25 cellular contexts compared by ENCODE assay signal in the genomic region with DNA sequence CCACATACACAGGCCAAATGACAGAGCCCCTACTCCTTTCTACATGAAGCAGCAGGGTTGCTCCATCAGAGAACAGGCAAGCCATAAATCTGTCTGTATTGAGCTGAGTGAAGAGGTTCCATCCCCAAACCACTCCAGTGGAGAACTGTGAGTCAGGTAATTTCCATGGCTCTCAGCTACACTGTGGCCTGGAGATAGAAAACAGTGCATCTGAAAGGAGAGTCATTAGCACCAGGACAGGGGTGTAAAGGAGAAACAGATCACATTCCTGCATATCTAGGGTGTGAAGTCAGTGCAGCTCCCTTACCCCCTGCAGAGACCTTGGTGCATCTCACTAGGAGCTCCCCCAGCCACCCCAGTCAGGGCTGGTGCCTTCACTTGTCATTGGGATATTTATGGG. TPM values are rescaled to one million over a fixed set of nuclear protein-coding genes. Genes with fewer than 3 reads are reported as not detected.
DNase-seq lines count a peak whose midpoint lies in the region; ATAC-seq and TF ChIP-seq lines count a peak whose summit lies in the region.
"Had no signal": no experiment of that assay in that cellular context is flagged by ENCODE, and none has a peak within 500 bp of the region (broad histone marks: within the 10 kb centered on the region; RNA-seq: fewer than 3 reads in every experiment).

No MANE protein-coding gene starts in this region.

- peaks cover 36% of the 10 kb centered on the region for H3K9me3 Mint-ChIP-seq in endodermal cell

- no peak for TF ChIP-seq EP300 in sigmoid colon (IDR thresholded peaks at IDR 0.05)

- DNase-seq in EL: peak; percentile 10
- peak; percentile 52 for DNase-seq in M059J (ENCODE audit: low read depth)
- peak; percentile 89 for DNase-seq in endodermal cell
- peak; percentile 88 for DNase-seq in kidney tubule cell (ENCODE audit: low spot score)
- no peak for DNase-seq in WERI-Rb-1
- DNase-seq in heart right ventricle: no peak
- no peak for DNase-seq in sigmoid colon
- DNase-seq: activated CD4-positive, CD25-positive, alpha-beta regulatory T cell treated with anti-CD3 and anti-CD28 coated beads, Interleukin-2, amount 50 U/mL, for 72 hours; activated CD8-positive, alpha-beta T cell treated with anti-CD3 and anti-CD28 coated beads, Interleukin-2, amount 10 ng/mL, durations not matched to agents 7 days and 5 days; activated naive CD4-positive, alpha-beta T cell treated with Interleukin-2 at 50 U/mL for 16 hours; activated T-cell treated with anti-CD3 and anti-CD28 coated beads, Interleukin-2, amount 50 U/mL, for 1 hour; amygdala; Calu3; foreskin melanocyte; NCI-H1694 treated with DMSO at 0.1 percent for 48 hours; NCI-H748 treated with DMSO at 0.1 percent for 48 hours; T1000; upper lobe of left lung had no signal

- H3K36me3 ChIP-seq in endodermal cell (ENCODE audit: control insufficient read depth, insufficient read depth, low read length): no peaks in the 10 kb centered on the region
- H3K36me3 ChIP-seq in WERI-Rb-1: no peaks in the 10 kb centered on the region
- no peaks in the 10 kb centered on the region for H3K36me3 ChIP-seq in heart right ventricle
- no peaks in the 10 kb centered on the region for H3K36me3 ChIP-seq in sigmoid colon
- H3K36me3 ChIP-seq: HAP-1, upper lobe of left lung had no signal

- no peaks in the 10 kb centered on the region for H3K9me3 ChIP-seq in endodermal cell (ENCODE audit: control insufficient read depth, low read length)
- peaks cover 6% of the 10 kb centered on the region for H3K9me3 ChIP-seq in WERI-Rb-1 (ENCODE audit: severe bottlenecking)
- peaks cover 0 to 29% (median 8%) of the 10 kb centered on the region in 11 donors for H3K9me3 ChIP-seq in heart right ventricle
- no peaks in the 10 kb centered on the region for H3K9me3 ChIP-seq in sigmoid colon
- H3K9me3 ChIP-seq: HAP-1 had no signal

- H3K4me3 Mint-ChIP-seq in endodermal cell: no peak overlapping the region
- H3K4me3 Mint-ChIP-seq: activated CD8-positive, alpha-beta T cell treated with anti-CD3 and anti-CD28 coated beads, Interleukin-2, amount 10 ng/mL, durations not matched to agents 7 days and 5 days had no signal

- TF ChIP-seq CTCF in endodermal cell (conservative IDR thresholded peaks at IDR 0.05) (no peak), WERI-Rb-1 (IDR thresholded peaks at IDR 0.05; ENCODE audit: low read depth, low read length) (no peak), heart right ventricle (IDR thresholded peaks at IDR 0.05) (no peak), sigmoid colon (IDR thresholded peaks at IDR 0.05) (no peak)

- no peak for ATAC-seq in heart right ventricle
- no peak for ATAC-seq in HG03196 (IDR thresholded peaks at IDR 0.05; ENCODE audit: unreplicated experiment)
- ATAC-seq: activated CD8-positive, alpha-beta T cell treated with anti-CD3 and anti-CD28 coated beads, Interleukin-2, amount 10 ng/mL, durations not matched to agents 7 days and 5 days; left lobe of liver; Right ventricle myocardium inferior; sciatic nerve had no signal

- H3K27me3 ChIP-seq in endodermal cell (ENCODE audit: control insufficient read depth, insufficient read depth, low read length, poor library complexity, severe bottlenecking) (no peaks in the 10 kb centered on the region), WERI-Rb-1 (ENCODE audit: insufficient read depth, low read depth, severe bottlenecking) (peaks cover 15% of the 10 kb centered on the region), heart right ventricle (peaks cover 0 to 11% (median 0%) of the 10 kb centered on the region in 7 donors), sigmoid colon (no peaks in the 10 kb centered on the region)
- H3K27me3 ChIP-seq: upper lobe of left lung had no signal

- H3K27ac Mint-ChIP-seq in endodermal cell: peak overlapping the region; percentile 61
- H3K27ac Mint-ChIP-seq: activated CD8-positive, alpha-beta T cell treated with anti-CD3 and anti-CD28 coated beads, Interleukin-2, amount 10 ng/mL, durations not matched to agents 7 days and 5 days had no signal

- H3K27ac ChIP-seq in endodermal cell (ENCODE audit: low read depth, low read length) (no peak overlapping the region), WERI-Rb-1 (no peak overlapping the region), heart right ventricle (no peak overlapping the region), sigmoid colon (no peak overlapping the region)
- H3K27ac ChIP-seq: C4-2B, upper lobe of left lung had no signal

- intact Hi-C loops in heart right ventricle (cut with DNase I) (no loop called here), sigmoid colon (cut with DNase I) (no loop called here)

- no peak overlapping the region for H3K9ac ChIP-seq in endodermal cell (ENCODE audit: extremely low read depth, low read length, poor library complexity, severe bottlenecking)

- H3K4me3 ChIP-seq in endodermal cell (ENCODE audit: low read length) (no peak overlapping the region), WERI-Rb-1 (ENCODE audit: low read depth, low read length) (no peak overlapping the region), heart right ventricle (no peak overlapping the region), sigmoid colon (no peak overlapping the region)
- H3K4me3 ChIP-seq: HAP-1, upper lobe of left lung had no signal

- H3K36me3 Mint-ChIP-seq in endodermal cell (ENCODE audit: low read depth): peaks cover 3% of the 10 kb centered on the region

- no peaks in the 10 kb centered on the region for H3K27me3 Mint-ChIP-seq in endodermal cell (ENCODE audit: insufficient read depth)

- H3K4me1 ChIP-seq in endodermal cell (ENCODE audit: control insufficient read depth, insufficient read depth, low read length): no peaks in the 10 kb centered on the region
- no peaks in the 10 kb centered on the region for H3K4me1 ChIP-seq in heart right ventricle
- no peaks in the 10 kb centered on the region for H3K4me1 ChIP-seq in sigmoid colon
- H3K4me1 ChIP-seq: HAP-1, upper lobe of left lung had no signal

- TF ChIP-seq POLR2A in sigmoid colon (IDR thresholded peaks at IDR 0.05): no peak

- H3K4me1 Mint-ChIP-seq in endodermal cell: peaks cover 6% of the 10 kb centered on the region

RNA-seq across cellular contexts. Expression of a gene that starts 25.2 kb away (rescaled TPM):
- not detected in 2 replicates for total RNA-seq in M059J (2014; rRNA removed; shearing (Covaris generic))
- total RNA-seq in endodermal cell (under 1 TPM in 1 of 2 donors, not detected in 1; 0.02 TPM), heart right ventricle (100 to 1,000 TPM in 1 of 10 donors, 10 to 100 TPM in 2, 1 to 10 TPM in 1, under 1 TPM in 6; 0.09 to 105 (median 0.43) TPM), sigmoid colon (100 to 1,000 TPM in 2 of 4 donors, 1 to 10 TPM in 2; 1.5 to 361 (median 80.3) TPM)
- 0.14 TPM for polyA plus RNA-seq in endodermal cell (2013, experiment 1 of 2)
- polyA plus RNA-seq in endodermal cell (2013, experiment 2 of 2): not detected
- polyA plus RNA-seq in heart right ventricle (1 to 10 TPM in 1 of 2 donors, under 1 TPM in 1; 0.07 to 2.3 TPM), sigmoid colon (1 to 10 TPM in 1 of 3 donors, under 1 TPM in 2; 0.12 to 1.8 (median 0.92) TPM)
- total RNA-seq: activated CD8-positive, alpha-beta T cell treated with anti-CD3 and anti-CD28 coated beads, Interleukin-2, amount 10 ng/mL, durations not matched to agents 7 days and 5 days; OCI-LY7 had no signal

Comparison
In these comparisons a context has a peak if more than half of its experiments do, and no peak if none do; other contexts are left out.
1. DNase-seq: peak in EL (single experiment), M059J (single experiment), endodermal cell (single experiment) and kidney tubule cell (single experiment); none in WERI-Rb-1 (single experiment), heart right ventricle (0 of 2) and sigmoid colon (single experiment).